Comparison of ENCODE assay signal across 16 cellular contexts in genomic region chr5:137214446-137215189, GRCh38.
DNase-seq lines count a peak whose midpoint lies in the region; ATAC-seq and TF ChIP-seq lines count a peak whose summit lies in the region.
"Had no signal": no experiment of that assay in that cellular context is flagged by ENCODE, and none has a peak within 500 bp of the region (broad histone marks: within the 10 kb centered on the region; RNA-seq: fewer than 3 reads in every experiment).

No MANE protein-coding gene starts in this region.

- H2AK5ac ChIP-seq in mesendoderm (ENCODE audit: low read length) = no peak overlapping the region

- no peak overlapping the region for H3K56ac ChIP-seq in mesendoderm (ENCODE audit: low read length)

- H3K4me2 ChIP-seq in mesendoderm (ENCODE audit: low read length) = no peak overlapping the region

- H4K5ac ChIP-seq in mesendoderm (ENCODE audit: low read length) = no peak overlapping the region

- WGBS in mesendoderm (ENCODE audit: extremely low coverage, insufficient coverage, low lambda C conversion rate) = no CpG with 5 or more reads among the region's 2 CpGs

- no peak for ATAC-seq in GM18858 (IDR thresholded peaks at IDR 0.05; ENCODE audit: unreplicated experiment)
- no peak for ATAC-seq in mucosa of descending colon

- no peak for TF ChIP-seq CTCF in mucosa of descending colon (IDR thresholded peaks at IDR 0.05)

- H4K8ac ChIP-seq in mesendoderm (ENCODE audit: low read depth, low read length) = no peak overlapping the region

- DNase-seq in amniotic epithelial cell (ENCODE audit: low read depth) = peak; percentile 32
- DNase-seq in mesendoderm = peak; percentile 66
- DNase-seq in KG1 (lab: John Stamatoyannopoulos, UW) = no peak
- DNase-seq in middle frontal gyrus (ENCODE audit: extremely low spot score, low spot score) = no peak
- no peak for DNase-seq in mucosa of descending colon
- DNase-seq: CD4-positive, alpha-beta memory T cell; DMS79 treated with DMSO at 0.1 percent for 48 hours; H7; Karpas-422; NCI-H1105 treated with DMSO at 0.1 percent for 48 hours; NCI-H187; NCI-H526 treated with DMSO at 0.1 percent for 48 hours; NK-92 treated with Interleukin-12 subunit alpha and Interleukin-12 subunit beta, amount 100 ng/mL, for 24 hours had no signal

- no peak overlapping the region for H3K18ac ChIP-seq in mesendoderm (ENCODE audit: low read length)

- H2BK120ac ChIP-seq in mesendoderm (ENCODE audit: low read depth, low read length) = no peak overlapping the region

- H3K79me2 ChIP-seq in mesendoderm (ENCODE audit: control insufficient read depth, insufficient read depth, low read length) = no peaks in the 10 kb centered on the region

- no peaks in the 10 kb centered on the region for H3K27me3 ChIP-seq in HUES48 (ENCODE audit: control insufficient read depth, insufficient read depth, low read length)
- no peaks in the 10 kb centered on the region for H3K27me3 ChIP-seq in mesendoderm (ENCODE audit: insufficient read depth, low read length, poor library complexity)

- H3K4ac ChIP-seq in mesendoderm (ENCODE audit: low read depth, low read length) = no peak overlapping the region

- no peak overlapping the region for H2BK15ac ChIP-seq in mesendoderm (replicated peaks; ENCODE audit: low read depth)

- H3K9me3 ChIP-seq in HUES48 (ENCODE audit: control insufficient read depth, insufficient read depth, low read length) (no peaks in the 10 kb centered on the region), mucosa of descending colon (no peaks in the 10 kb centered on the region)

- H3K9ac ChIP-seq in HUES48 (ENCODE audit: low read depth, low read length) (no peak overlapping the region), mesendoderm (ENCODE audit: low read length) (no peak overlapping the region)

- no peak overlapping the region for H3K23ac ChIP-seq in mesendoderm (ENCODE audit: low read length)

- intact Hi-C loops in mucosa of descending colon (cut with DNase I, micrococcal nuclease) = no loop called here

- H3K4me3 ChIP-seq in HUES48 (ENCODE audit: low read depth, low read length) (no peak overlapping the region), mesendoderm (ENCODE audit: low read length) (no peak overlapping the region), mucosa of descending colon (no peak overlapping the region)

- no peak overlapping the region for H2BK5ac ChIP-seq in mesendoderm (ENCODE audit: low read length)

- H3K27ac ChIP-seq in HUES48 (ENCODE audit: low read depth, low read length) (peak overlapping the region; percentile 14), mesendoderm (ENCODE audit: low read depth, low read length) (no peak overlapping the region)
- H3K27ac ChIP-seq: RWPE1 had no signal

- H3K4me1 ChIP-seq in HUES48 (ENCODE audit: control insufficient read depth, insufficient read depth, low read length) (no peaks in the 10 kb centered on the region), mesendoderm (ENCODE audit: control insufficient read depth, low read depth, low read length) (no peaks in the 10 kb centered on the region), mucosa of descending colon (ENCODE audit: low read depth) (no peaks in the 10 kb centered on the region)

- H3K79me1 ChIP-seq in mesendoderm (ENCODE audit: low read length) = no peaks in the 10 kb centered on the region

- H3K36me3 ChIP-seq in HUES48 (ENCODE audit: control insufficient read depth, insufficient read depth, low read length) (no peaks in the 10 kb centered on the region), mesendoderm (ENCODE audit: control insufficient read depth, insufficient read depth, low read length) (no peaks in the 10 kb centered on the region), mucosa of descending colon (ENCODE audit: low read depth) (no peaks in the 10 kb centered on the region)

Comparison
In these comparisons a context has a peak if more than half of its experiments do, and no peak if none do; other contexts are left out.
1. DNase-seq: peak in amniotic epithelial cell (single experiment) and mesendoderm (single experiment); none in KG1 (single experiment), middle frontal gyrus (single experiment) and mucosa of descending colon (0 of 3).